ENCODE assay signal across 9 cellular contexts in genomic region chr3:76585794-76586392, GRCh38.
DNase-seq lines count a peak whose midpoint lies in the region; ATAC-seq, FAIRE-seq and TF ChIP-seq lines count a peak whose summit lies in the region.
"Had no signal": no experiment of that assay in that cellular context is flagged by ENCODE, and none has a peak within 500 bp of the region (broad histone marks: within the 10 kb centered on the region; RNA-seq: fewer than 3 reads in every experiment).

No MANE protein-coding gene starts in this region.

- H3K27ac ChIP-seq in SU-DHL-6 (ENCODE audit: low read depth, low read length) (no peak overlapping the region), kidney (ENCODE audit: low read depth in 2 of 2, low read length in 2 of 2) (no peak overlapping the region), suprapubic skin (no peak overlapping the region)

- H2AFZ ChIP-seq in SU-DHL-6 (ENCODE audit: low read depth, low read length, severe bottlenecking) = no peak overlapping the region

- 80% methylated on average over 2 of the region's 2 CpGs for WGBS in suprapubic skin

- H3K4me1 ChIP-seq in kidney (ENCODE audit: control insufficient read depth in 1 of 2, insufficient read depth in 1 of 2, low read depth in 1 of 2, low read length in 2 of 2) = no peaks in the 10 kb centered on the region
- H3K4me1 ChIP-seq in suprapubic skin = no peaks in the 10 kb centered on the region

- H3K27me3 ChIP-seq in SU-DHL-6 (ENCODE audit: low read length) (no peaks in the 10 kb centered on the region), suprapubic skin (no peaks in the 10 kb centered on the region)

- H3K4me2 ChIP-seq in SU-DHL-6 (ENCODE audit: low read depth, low read length, poor library complexity, severe bottlenecking) = no peak overlapping the region

- H3K27ac Mint-ChIP-seq in T-cell = no peak overlapping the region
- H3K27ac Mint-ChIP-seq: dendritic cell treated with granulocyte-macrophage colony-stimulating factor and Interleukin-4, amounts not matched to agents 40 ng/mL and 50 ng/mL, for 4 days had no signal

- ATAC-seq in GM21786 (IDR thresholded peaks at IDR 0.05; ENCODE audit: unreplicated experiment) (peak; percentile 47), T-cell (replicated peaks in 1 of 4) (no peak)

- no peak for TF ChIP-seq EP300 in suprapubic skin (IDR thresholded peaks at IDR 0.05)

- TF ChIP-seq CTCF in AG09319 (IDR thresholded peaks at IDR 0.05; ENCODE audit: low read depth, low read length) (peak; percentile 38), SU-DHL-6 (IDR thresholded peaks at IDR 0.05; ENCODE audit: insufficient read depth, low read length, poor library complexity, severe bottlenecking) (peak; percentile 51), kidney (IDR thresholded peaks at IDR 0.05; ENCODE audit: borderline replicate concordance, extremely low read depth, insufficient read depth) (peak; percentile 14), suprapubic skin (IDR thresholded peaks at IDR 0.05) (peak in 1 of 2 donors; percentile 36)

- POLR2A ChIA-PET in T-cell (lab: Charles Lee) = no interaction called here

- H3K9me3 ChIP-seq in SU-DHL-6 (ENCODE audit: insufficient read depth, low read length) = no peaks in the 10 kb centered on the region
- H3K9me3 ChIP-seq in kidney (ENCODE audit: control insufficient read depth in 1 of 2, low read length in 2 of 2) = no peaks in the 10 kb centered on the region
- no peaks in the 10 kb centered on the region for H3K9me3 ChIP-seq in suprapubic skin

- H3K27me3 Mint-ChIP-seq in T-cell = no peaks in the 10 kb centered on the region
- H3K27me3 Mint-ChIP-seq: dendritic cell treated with granulocyte-macrophage colony-stimulating factor and Interleukin-4, amounts not matched to agents 40 ng/mL and 50 ng/mL, for 4 days had no signal

- DNase-seq in AG09319 (ENCODE audit: extremely low read depth, low read depth) (no peak), kidney (no peak), NCI-H748 (lab: John Stamatoyannopoulos, UW; ENCODE audit: unreplicated experiment) (no peak), medulla oblongata (ENCODE audit: extremely low spot score) (no peak), suprapubic skin (ENCODE audit: low spot score in 2 of 2) (no peak), T-cell (no peak)

- H3K4me3 ChIP-seq in SU-DHL-6 (ENCODE audit: insufficient read depth, low read length, poor library complexity, severe bottlenecking) = no peak overlapping the region
- no peak overlapping the region for H3K4me3 ChIP-seq in kidney (ENCODE audit: low read length in 2 of 2)
- no peak overlapping the region for H3K4me3 ChIP-seq in suprapubic skin

- no peaks in the 10 kb centered on the region for H3K4me1 Mint-ChIP-seq in T-cell

- H3K36me3 ChIP-seq in SU-DHL-6 (ENCODE audit: low read length) (no peaks in the 10 kb centered on the region), kidney (ENCODE audit: control insufficient read depth in 1 of 2, insufficient read depth in 2 of 2, low read length in 2 of 2) (no peaks in the 10 kb centered on the region), suprapubic skin (no peaks in the 10 kb centered on the region)

- no peaks in the 10 kb centered on the region for H3K79me2 ChIP-seq in SU-DHL-6 (ENCODE audit: insufficient read depth, low read length)

- H3K4me3 Mint-ChIP-seq in T-cell = no peak overlapping the region
- H3K4me3 Mint-ChIP-seq: dendritic cell treated with granulocyte-macrophage colony-stimulating factor and Interleukin-4, amounts not matched to agents 40 ng/mL and 50 ng/mL, for 4 days had no signal

- CTCF ChIA-PET in T-cell (lab: Charles Lee) = no interaction called here

- H3F3A ChIP-seq in SU-DHL-6 (ENCODE audit: insufficient read depth) = no peaks in the 10 kb centered on the region

- no peak for TF ChIP-seq POLR2A in suprapubic skin (IDR thresholded peaks at IDR 0.05)

- H3K9me3 Mint-ChIP-seq in T-cell = peaks cover 9 to 21% (median 10%) of the 10 kb centered on the region in 3 donors
- H3K9me3 Mint-ChIP-seq: dendritic cell treated with granulocyte-macrophage colony-stimulating factor and Interleukin-4, amounts not matched to agents 40 ng/mL and 50 ng/mL, for 4 days had no signal

- intact Hi-C loops in kidney (cut with DNase I) = no loop called here

- H4K20me1 ChIP-seq in SU-DHL-6 (ENCODE audit: low read depth, low read length) = no peaks in the 10 kb centered on the region

- no peak overlapping the region for H3K9ac ChIP-seq in SU-DHL-6 (ENCODE audit: low read length)
- H3K9ac ChIP-seq in kidney (ENCODE audit: low read length in 2 of 2) = no peak overlapping the region

- H3K36me3 Mint-ChIP-seq in T-cell = no peaks in the 10 kb centered on the region

- FAIRE-seq in kidney (lab: Jason Lieb, UNC) = no peak

- no peaks in the 10 kb centered on the region for H3K9me2 ChIP-seq in SU-DHL-6 (replicated peaks; ENCODE audit: insufficient read depth, low read length)
